In the genomic region with DNA sequence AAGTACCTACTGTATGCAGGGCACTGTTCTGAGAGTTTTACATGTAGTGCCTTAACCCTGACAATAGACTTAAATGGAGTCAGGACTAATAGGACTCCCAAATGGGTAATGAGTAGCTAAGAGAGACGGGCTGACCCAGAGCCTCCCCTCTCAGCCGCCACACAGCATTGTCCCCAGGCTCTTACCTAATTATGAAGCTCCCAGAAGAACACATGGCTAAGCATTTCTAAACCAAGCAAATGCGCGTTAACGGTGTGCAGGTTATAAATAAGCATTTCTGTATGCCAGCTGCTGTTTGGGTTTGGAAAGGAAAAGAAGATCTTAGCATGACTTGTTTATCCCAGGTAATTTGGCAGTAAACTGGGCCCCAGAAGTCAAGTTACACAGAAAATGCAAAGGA, we compare ENCODE assay signal across 17 cellular contexts.
"Had no signal": no experiment of that assay in that cellular context is flagged by ENCODE, and none has a peak within 500 bp of the region (broad histone marks: within the 10 kb centered on the region; RNA-seq: fewer than 3 reads in every experiment).

No MANE protein-coding gene starts in this region.

- H3K4me3 Mint-ChIP-seq: activated CD4-positive, alpha-beta memory T cell treated with anti-CD3 and anti-CD28 coated beads for 36 hours; activated T-cell treated with anti-CD3 and anti-CD28 coated beads, Interleukin-2, amount 50 U/mL, for 24 hours; natural killer cell had no signal

- H3K36me3 ChIP-seq: left lung, tibial artery, uterus had no signal

- H3K27ac Mint-ChIP-seq: activated CD4-positive, alpha-beta memory T cell treated with anti-CD3 and anti-CD28 coated beads for 36 hours; activated T-cell treated with anti-CD3 and anti-CD28 coated beads, Interleukin-2, amount 50 U/mL, for 24 hours; natural killer cell had no signal

- DNase-seq: activated CD4-positive, alpha-beta memory T cell treated with anti-CD3 and anti-CD28 coated beads for 36 hours; activated CD4-positive, alpha-beta T cell treated with anti-CD3 and anti-CD28 coated beads for 1 hour; activated naive CD4-positive, alpha-beta T cell treated with anti-CD3 and anti-CD28 coated beads, Interleukin-2, amount 50 U/mL, for 16 hours; activated T-cell treated with anti-CD3 and anti-CD28 coated beads, Interleukin-2, amount 50 U/mL, for 24 hours; hypothalamus; kidney; left lung; natural killer cell; occipital lobe; stimulated activated CD4-positive, alpha-beta T cell treated with anti-CD3 and anti-CD28 coated beads, Interleukin-4, amount 100 ng/mL, for 24 hours; stimulated activated naive CD4-positive, alpha-beta T cell; T1000; tibial artery; uterus had no signal

- ATAC-seq: esophagus mucosa, left lung, natural killer cell had no signal

- H3K27me3 ChIP-seq: left lung, tibial artery, uterus had no signal

- H3K27ac ChIP-seq: left lung, skin epidermis, tibial artery, uterus, VCaP had no signal

- H3K9me3 Mint-ChIP-seq: activated CD4-positive, alpha-beta memory T cell treated with anti-CD3 and anti-CD28 coated beads for 36 hours; activated T-cell treated with anti-CD3 and anti-CD28 coated beads, Interleukin-2, amount 50 U/mL, for 24 hours; natural killer cell had no signal

- H3K27me3 Mint-ChIP-seq: activated CD4-positive, alpha-beta memory T cell treated with anti-CD3 and anti-CD28 coated beads for 36 hours; activated T-cell treated with anti-CD3 and anti-CD28 coated beads, Interleukin-2, amount 50 U/mL, for 24 hours had no signal

- H3K4me1 ChIP-seq: tibial artery, uterus had no signal

- H3K4me3 ChIP-seq: left lung, skin epidermis, tibial artery, uterus had no signal

- H3K9me3 ChIP-seq: left lung, tibial artery, uterus had no signal

- H3K36me3 Mint-ChIP-seq: activated CD4-positive, alpha-beta memory T cell treated with anti-CD3 and anti-CD28 coated beads for 36 hours; natural killer cell had no signal
